19 cellular contexts compared by ENCODE assay signal in the genomic region with DNA sequence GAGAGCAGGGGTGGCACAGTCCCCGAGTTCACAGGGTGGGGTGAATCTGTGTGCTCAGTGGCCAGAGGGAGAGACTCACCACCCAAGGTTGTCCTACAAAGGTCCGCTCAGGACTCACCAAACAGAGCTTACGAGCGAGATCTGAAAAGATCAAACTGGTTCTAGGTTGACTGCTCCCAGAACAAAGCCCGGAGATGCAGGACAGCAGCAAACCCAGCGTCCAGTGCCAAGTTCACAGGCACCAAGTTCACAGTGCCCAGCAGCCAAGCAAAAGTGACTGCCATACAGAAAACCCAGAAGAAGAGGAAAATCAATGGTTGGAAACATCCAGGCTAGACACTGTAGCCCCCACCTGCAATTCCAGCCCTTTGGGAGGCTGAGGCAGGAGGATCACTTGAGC.
"Had no signal": no experiment of that assay in that cellular context is flagged by ENCODE, and none has a peak within 500 bp of the region (broad histone marks: within the 10 kb centered on the region; RNA-seq: fewer than 3 reads in every experiment).

No MANE protein-coding gene starts in this region.

- H3K36me3 ChIP-seq: breast epithelium, transverse colon had no signal

- H3K4me3 ChIP-seq: breast epithelium, heart left ventricle, pancreas, skin epidermis, stomach, suprapubic skin, transverse colon had no signal

- H3K27ac Mint-ChIP-seq: activated CD4-positive, alpha-beta memory T cell treated with anti-CD3 and anti-CD28 coated beads for 36 hours; activated T-helper 1 cell treated with anti-CD3 and anti-CD28 coated beads, Interleukin-12 subunit alpha, Interleukin-12 subunit beta, Interleukin-2, Interleukin-4 antibody, amounts not matched to agents 30 ng/mL and 10 ng/mL and 1 ng/mL, durations not matched to agents 14 hours and 24 hours and 36 hours; nephron progenitor cell; T-helper 1 cell treated with Interleukin-12 subunit alpha and Interleukin-12 subunit beta and Interleukin-4 antibody, amounts not matched to agents 30 μg/mL and 1 μg/mL, for 36 hours had no signal

- H3K9me3 Mint-ChIP-seq: activated CD4-positive, alpha-beta memory T cell treated with anti-CD3 and anti-CD28 coated beads for 36 hours; activated T-helper 1 cell treated with anti-CD3 and anti-CD28 coated beads, Interleukin-12 subunit alpha, Interleukin-12 subunit beta, Interleukin-2, Interleukin-4 antibody, amounts not matched to agents 30 ng/mL and 10 ng/mL and 1 ng/mL, durations not matched to agents 14 hours and 24 hours and 36 hours; T-helper 1 cell treated with Interleukin-12 subunit alpha and Interleukin-12 subunit beta and Interleukin-4 antibody, amounts not matched to agents 30 μg/mL and 1 μg/mL, for 36 hours had no signal

- ATAC-seq: heart left ventricle, pancreas, right cardiac atrium had no signal

- H3K4me3 Mint-ChIP-seq: activated CD4-positive, alpha-beta memory T cell treated with anti-CD3 and anti-CD28 coated beads for 36 hours; activated naive CD8-positive, alpha-beta T cell treated with anti-CD3 and anti-CD28 coated beads, Interleukin-2, amount 10 ng/mL, durations not matched to agents 7 days and 5 days; activated T-helper 1 cell treated with anti-CD3 and anti-CD28 coated beads, Interleukin-12 subunit alpha, Interleukin-12 subunit beta, Interleukin-2, Interleukin-4 antibody, amounts not matched to agents 30 ng/mL and 10 ng/mL and 1 ng/mL, durations not matched to agents 14 hours and 24 hours and 36 hours; nephron progenitor cell; T-helper 1 cell treated with Interleukin-12 subunit alpha and Interleukin-12 subunit beta and Interleukin-4 antibody, amounts not matched to agents 30 μg/mL and 1 μg/mL, for 36 hours had no signal

- H3K27me3 ChIP-seq: breast epithelium, heart left ventricle, pancreas, stomach, suprapubic skin, transverse colon had no signal

- H3K9me3 ChIP-seq: breast epithelium, heart left ventricle, pancreas, stomach, suprapubic skin, transverse colon had no signal

- H3K27ac ChIP-seq: breast epithelium, heart left ventricle, pancreas, skin epidermis, stomach, suprapubic skin, transverse colon had no signal

- H3K4me1 ChIP-seq: breast epithelium, suprapubic skin had no signal

- H3K27me3 Mint-ChIP-seq: activated CD4-positive, alpha-beta memory T cell treated with anti-CD3 and anti-CD28 coated beads for 36 hours; activated naive CD8-positive, alpha-beta T cell treated with anti-CD3 and anti-CD28 coated beads, Interleukin-2, amount 10 ng/mL, durations not matched to agents 7 days and 5 days had no signal

- DNase-seq: activated CD4-positive, alpha-beta memory T cell treated with anti-CD3 and anti-CD28 coated beads for 36 hours; activated CD4-positive, alpha-beta T cell treated with anti-CD3 and anti-CD28 coated beads for 48 hours; activated gamma-delta T cell treated with Interleukin-2 at 50 U/mL for 16 hours; activated naive CD8-positive, alpha-beta T cell treated with anti-CD3 and anti-CD28 coated beads, Interleukin-2, amount 10 ng/mL, durations not matched to agents 7 days and 5 days; amniotic stem cell; cerebellar nuclear complex; islet precursor cell; nephron progenitor cell; right cardiac atrium; stimulated activated CD4-positive, alpha-beta T cell treated with anti-CD3 and anti-CD28 coated beads, Interleukin-1b, Interleukin-23, amount 100 ng/mL, for 48 hours; stomach; transverse colon had no signal
